In genomic region chr1:180632326-180633088, GRCh38 we compare ENCODE assay signal across 1 cellular context.
TF ChIP-seq lines count a peak whose summit lies in the region.

No MANE protein-coding gene starts in this region.

TF ChIP-seq in K562, 482 proteins besides CTCF, POLR2A, EP300 and RAD21 (continued from another document and continues in another):
- TF ChIP-seq, protein P1, sequence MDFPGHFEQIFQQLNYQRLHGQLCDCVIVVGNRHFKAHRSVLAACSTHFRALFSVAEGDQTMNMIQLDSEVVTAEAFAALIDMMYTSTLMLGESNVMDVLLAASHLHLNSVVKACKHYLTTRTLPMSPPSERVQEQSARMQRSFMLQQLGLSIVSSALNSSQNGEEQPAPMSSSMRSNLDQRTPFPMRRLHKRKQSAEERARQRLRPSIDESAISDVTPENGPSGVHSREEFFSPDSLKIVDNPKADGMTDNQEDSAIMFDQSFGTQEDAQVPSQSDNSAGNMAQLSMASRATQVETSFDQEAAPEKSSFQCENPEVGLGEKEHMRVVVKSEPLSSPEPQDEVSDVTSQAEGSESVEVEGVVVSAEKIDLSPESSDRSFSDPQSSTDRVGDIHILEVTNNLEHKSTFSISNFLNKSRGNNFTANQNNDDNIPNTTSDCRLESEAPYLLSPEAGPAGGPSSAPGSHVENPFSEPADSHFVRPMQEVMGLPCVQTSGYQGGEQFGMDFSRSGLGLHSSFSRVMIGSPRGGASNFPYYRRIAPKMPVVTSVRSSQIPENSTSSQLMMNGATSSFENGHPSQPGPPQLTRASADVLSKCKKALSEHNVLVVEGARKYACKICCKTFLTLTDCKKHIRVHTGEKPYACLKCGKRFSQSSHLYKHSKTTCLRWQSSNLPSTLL (IDR thresholded peaks at IDR 0.05): no peak
- TF ChIP-seq ZNF586 (CRISPR knock-in tag; conservative IDR thresholded peaks at IDR 0.05) (no peak), CXXC5 (CRISPR knock-in tag; IDR thresholded peaks at IDR 0.05) (peak; percentile 59), GATAD2B (IDR thresholded peaks at IDR 0.05; ENCODE audit: borderline replicate concordance) (0 out of 2 replicates have a peak, but pooled peaks have one; percentile 13), PCBP1 (IDR thresholded peaks at IDR 0.05; ENCODE audit: low read depth, low read length, poor library complexity, severe bottlenecking) (peak; percentile 88), ZBTB1 (CRISPR knock-in tag; IDR thresholded peaks at IDR 0.05; ENCODE audit: borderline replicate concordance, low read depth) (0 out of 2 replicates have a peak, but pooled peaks have one; percentile 57), ZFP36 (IDR thresholded peaks at IDR 0.05; ENCODE audit: low read depth, low read length, partially characterized antibody) (no peak), ZNF124 (CRISPR knock-in tag; IDR thresholded peaks at IDR 0.05) (no peak), RNF2 (IDR thresholded peaks at IDR 0.05) (no peak; the same call in 1 of the 2 replicates), ZKSCAN8 (CRISPR knock-in tag; IDR thresholded peaks at IDR 0.05) (no peak), ZBED1 (IDR thresholded peaks at IDR 0.05) (0 out of 2 replicates have a peak, but pooled peaks have one; percentile 6), ZNF830 (CRISPR knock-in tag; IDR thresholded peaks at IDR 0.05) (no peak), PRMT5 (CRISPR knock-in tag; IDR thresholded peaks at IDR 0.05) (no peak), ZNF780A (CRISPR knock-in tag; IDR thresholded peaks at IDR 0.05) (no peak), CLOCK (CRISPR knock-in tag; IDR thresholded peaks at IDR 0.05; ENCODE audit: borderline replicate concordance) (no peak), GTF2F1 (IDR thresholded peaks at IDR 0.05; ENCODE audit: low read depth, low read length) (no peak), SPI1 (IDR thresholded peaks at IDR 0.05; ENCODE audit: borderline replicate concordance, low read depth, low read length) (no peak), FOXP1 (CRISPR knock-in tag; IDR thresholded peaks at IDR 0.05) (no peak), RB1 (IDR thresholded peaks at IDR 0.05; ENCODE audit: low read depth) (peak; percentile 22; the same call in 1 of the 2 replicates), DDX20 (tag; IDR thresholded peaks at IDR 0.05; ENCODE audit: low read depth) (no peak), ZNF347 (CRISPR knock-in tag; IDR thresholded peaks at IDR 0.05; ENCODE audit: low read depth) (no peak), ZKSCAN3 (CRISPR knock-in tag; IDR thresholded peaks at IDR 0.05) (no peak), DACH1 (IDR thresholded peaks at IDR 0.05; ENCODE audit: partially characterized antibody) (no peak), NFATC3 (IDR thresholded peaks at IDR 0.05) (no peak), DNMT1 (IDR thresholded peaks at IDR 0.05) (no peak), RBFOX2 (IDR thresholded peaks at IDR 0.05; ENCODE audit: low read depth, low read length) (peak; percentile 77), SMAD4 (CRISPR knock-in tag; conservative IDR thresholded peaks at IDR 0.05) (no peak; the same call in none of the 2 replicates), CEBPG (CRISPR knock-in tag; IDR thresholded peaks at IDR 0.05) (no peak), CEBPG (tag; conservative IDR thresholded peaks at IDR 0.05 in 1 of 2, IDR thresholded peaks at IDR 0.05 in 1 of 2) (no peak), HLTF (IDR thresholded peaks at IDR 0.05) (peak; percentile 18; the same call in 1 of the 2 replicates), NONO (IDR thresholded peaks at IDR 0.05; ENCODE audit: low read depth in 2 of 2, low read length in 1 of 2) (0 out of 4 replicates have a peak, but pooled peaks of 1 of the 2 experiments have one; percentile 33), SUPT5H (IDR thresholded peaks at IDR 0.05) (no peak), E2F5 (CRISPR knock-in tag; IDR thresholded peaks at IDR 0.05) (no peak), ZNF668 (CRISPR knock-in tag; IDR thresholded peaks at IDR 0.05) (no peak), ARID1B (IDR thresholded peaks at IDR 0.05) (peak; percentile 22; the same call in 1 of the 2 replicates), GATA2 (CRISPR knock-in tag; IDR thresholded peaks at IDR 0.05) (no peak), EWSR1 (IDR thresholded peaks at IDR 0.05; ENCODE audit: borderline replicate concordance, low read depth, partially characterized antibody) (no peak), ZC3H11A (IDR thresholded peaks at IDR 0.05; ENCODE audit: low read depth, low read length) (no peak), LARP7 (IDR thresholded peaks at IDR 0.05) (no peak), SAFB2 (IDR thresholded peaks at IDR 0.05; ENCODE audit: borderline replicate concordance, low read depth, low read length, severe bottlenecking) (no peak), GABPA (tag; conservative IDR thresholded peaks at IDR 0.05; ENCODE audit: low read depth) (0 out of 2 replicates have a peak, but pooled peaks have one; percentile 26), SETDB1 (IDR thresholded peaks at IDR 0.05; ENCODE audit: low read length) (no peak), MAZ (CRISPR knock-in tag; conservative IDR thresholded peaks at IDR 0.05 in 1 of 2, IDR thresholded peaks at IDR 0.05 in 1 of 2) (peak; percentile 6 to 54; a peak in 3 of 4 replicates), BCLAF1 (IDR thresholded peaks at IDR 0.05; ENCODE audit: borderline replicate concordance in 1 of 2, control insufficient read depth in 1 of 2, low read depth in 2 of 2, low read length in 1 of 2) (no peak), ZNF639 (CRISPR knock-in tag; conservative IDR thresholded peaks at IDR 0.05 in 1 of 2, IDR thresholded peaks at IDR 0.05 in 1 of 2) (peak in 1 of 2 experiments; percentile 91; a peak in 2 of 4 replicates), MBD2 (IDR thresholded peaks at IDR 0.05; ENCODE audit: borderline replicate concordance, low read depth) (no peak), POLR2G (IDR thresholded peaks at IDR 0.05; ENCODE audit: low read depth, low read length) (peak; percentile 77), ZFP1 (CRISPR knock-in tag; IDR thresholded peaks at IDR 0.05) (no peak), TCF7L2 (IDR thresholded peaks at IDR 0.05; ENCODE audit: low read depth, low read length) (no peak)
- TF ChIP-seq, protein P2, sequence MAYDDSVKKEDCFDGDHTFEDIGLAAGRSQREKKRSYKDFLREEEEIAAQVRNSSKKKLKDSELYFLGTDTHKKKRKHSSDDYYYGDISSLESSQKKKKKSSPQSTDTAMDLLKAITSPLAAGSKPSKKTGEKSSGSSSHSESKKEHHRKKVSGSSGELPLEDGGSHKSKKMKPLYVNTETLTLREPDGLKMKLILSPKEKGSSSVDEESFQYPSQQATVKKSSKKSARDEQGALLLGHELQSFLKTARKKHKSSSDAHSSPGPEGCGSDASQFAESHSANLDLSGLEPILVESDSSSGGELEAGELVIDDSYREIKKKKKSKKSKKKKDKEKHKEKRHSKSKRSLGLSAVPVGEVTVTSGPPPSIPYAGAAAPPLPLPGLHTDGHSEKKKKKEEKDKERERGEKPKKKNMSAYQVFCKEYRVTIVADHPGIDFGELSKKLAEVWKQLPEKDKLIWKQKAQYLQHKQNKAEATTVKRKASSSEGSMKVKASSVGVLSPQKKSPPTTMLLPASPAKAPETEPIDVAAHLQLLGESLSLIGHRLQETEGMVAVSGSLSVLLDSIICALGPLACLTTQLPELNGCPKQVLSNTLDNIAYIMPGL (CRISPR knock-in tag; IDR thresholded peaks at IDR 0.05): no peak
- TF ChIP-seq, protein P3, sequence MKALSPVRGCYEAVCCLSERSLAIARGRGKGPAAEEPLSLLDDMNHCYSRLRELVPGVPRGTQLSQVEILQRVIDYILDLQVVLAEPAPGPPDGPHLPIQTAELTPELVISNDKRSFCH (CRISPR knock-in tag; IDR thresholded peaks at IDR 0.05): no peak
- TF ChIP-seq, protein P3 (tag; IDR thresholded peaks at IDR 0.05): peak; percentile 56; the same call in 1 of the 2 replicates
- TF ChIP-seq, protein P4, sequence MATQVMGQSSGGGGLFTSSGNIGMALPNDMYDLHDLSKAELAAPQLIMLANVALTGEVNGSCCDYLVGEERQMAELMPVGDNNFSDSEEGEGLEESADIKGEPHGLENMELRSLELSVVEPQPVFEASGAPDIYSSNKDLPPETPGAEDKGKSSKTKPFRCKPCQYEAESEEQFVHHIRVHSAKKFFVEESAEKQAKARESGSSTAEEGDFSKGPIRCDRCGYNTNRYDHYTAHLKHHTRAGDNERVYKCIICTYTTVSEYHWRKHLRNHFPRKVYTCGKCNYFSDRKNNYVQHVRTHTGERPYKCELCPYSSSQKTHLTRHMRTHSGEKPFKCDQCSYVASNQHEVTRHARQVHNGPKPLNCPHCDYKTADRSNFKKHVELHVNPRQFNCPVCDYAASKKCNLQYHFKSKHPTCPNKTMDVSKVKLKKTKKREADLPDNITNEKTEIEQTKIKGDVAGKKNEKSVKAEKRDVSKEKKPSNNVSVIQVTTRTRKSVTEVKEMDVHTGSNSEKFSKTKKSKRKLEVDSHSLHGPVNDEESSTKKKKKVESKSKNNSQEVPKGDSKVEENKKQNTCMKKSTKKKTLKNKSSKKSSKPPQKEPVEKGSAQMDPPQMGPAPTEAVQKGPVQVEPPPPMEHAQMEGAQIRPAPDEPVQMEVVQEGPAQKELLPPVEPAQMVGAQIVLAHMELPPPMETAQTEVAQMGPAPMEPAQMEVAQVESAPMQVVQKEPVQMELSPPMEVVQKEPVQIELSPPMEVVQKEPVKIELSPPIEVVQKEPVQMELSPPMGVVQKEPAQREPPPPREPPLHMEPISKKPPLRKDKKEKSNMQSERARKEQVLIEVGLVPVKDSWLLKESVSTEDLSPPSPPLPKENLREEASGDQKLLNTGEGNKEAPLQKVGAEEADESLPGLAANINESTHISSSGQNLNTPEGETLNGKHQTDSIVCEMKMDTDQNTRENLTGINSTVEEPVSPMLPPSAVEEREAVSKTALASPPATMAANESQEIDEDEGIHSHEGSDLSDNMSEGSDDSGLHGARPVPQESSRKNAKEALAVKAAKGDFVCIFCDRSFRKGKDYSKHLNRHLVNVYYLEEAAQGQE (CRISPR knock-in tag; IDR thresholded peaks at IDR 0.05; ENCODE audit: low read depth): 0 out of 2 replicates have a peak, but pooled peaks have one; percentile 61
- TF ChIP-seq, protein P5, sequence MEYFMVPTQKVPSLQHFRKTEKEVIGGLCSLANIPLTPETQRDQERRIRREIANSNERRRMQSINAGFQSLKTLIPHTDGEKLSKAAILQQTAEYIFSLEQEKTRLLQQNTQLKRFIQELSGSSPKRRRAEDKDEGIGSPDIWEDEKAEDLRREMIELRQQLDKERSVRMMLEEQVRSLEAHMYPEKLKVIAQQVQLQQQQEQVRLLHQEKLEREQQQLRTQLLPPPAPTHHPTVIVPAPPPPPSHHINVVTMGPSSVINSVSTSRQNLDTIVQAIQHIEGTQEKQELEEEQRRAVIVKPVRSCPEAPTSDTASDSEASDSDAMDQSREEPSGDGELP (CRISPR knock-in tag; IDR thresholded peaks at IDR 0.05; ENCODE audit: borderline replicate concordance): no peak; the same call in 1 of the 2 replicates
